Comparison of ENCODE assay signal across 19 cellular contexts in genomic region chrX:152896450-152896849, GRCh38. TPM values are rescaled to one million over a fixed set of nuclear protein-coding genes. Genes with fewer than 3 reads are reported as not detected.
A peak's percentile ranks its signal among the peaks of the same experiment; 100 is the strongest.
DNase-seq lines count a peak whose midpoint lies in the region; ATAC-seq, FAIRE-seq and TF ChIP-seq lines count a peak whose summit lies in the region.
"Had no signal": no experiment of that assay in that cellular context is flagged by ENCODE, and none has a peak within 500 bp of the region (broad histone marks: within the 10 kb centered on the region; RNA-seq: fewer than 3 reads in every experiment).

No MANE protein-coding gene starts in this region.

- H2BK20ac ChIP-seq in H9 (ENCODE audit: low read depth, low read length, poor library complexity, severe bottlenecking) = no peak overlapping the region

- H3K79me1 ChIP-seq in H9 (ENCODE audit: insufficient read depth, low read depth, low read length, poor library complexity, severe bottlenecking) = no peaks in the 10 kb centered on the region

- H2BK5ac ChIP-seq in H9 (ENCODE audit: insufficient read length, low read length) = no peak overlapping the region

- no peak overlapping the region for H3T11ph ChIP-seq in H9 (ENCODE audit: low read length)

- peaks cover 7% of the 10 kb centered on the region for H3K27me3 Mint-ChIP-seq in activated naive CD8-positive, alpha-beta T cell
- peaks cover 14% of the 10 kb centered on the region for H3K27me3 Mint-ChIP-seq in activated naive CD8-positive, alpha-beta T cell treated with anti-CD3 and anti-CD28 coated beads, Interleukin-2, amount 50 U/mL, for 24 hours
- H3K27me3 Mint-ChIP-seq in H9 (ENCODE audit: low read depth) = peaks cover 25% of the 10 kb centered on the region

- H2BK15ac ChIP-seq in H9 (ENCODE audit: low read depth, low read length) = no peak overlapping the region

- H3K4ac ChIP-seq in H9 (ENCODE audit: low read depth, low read length) = no peak overlapping the region

- ATAC-seq in activated naive CD8-positive, alpha-beta T cell treated with anti-CD3 and anti-CD28 coated beads, Interleukin-2, amount 50 U/mL, for 24 hours = no peak
- ATAC-seq in GM21423 (IDR thresholded peaks at IDR 0.05; ENCODE audit: unreplicated experiment) = no peak
- ATAC-seq: activated T-helper 17 cell treated with anti-CD3 and anti-CD28 coated beads, Interleukin-2, amount 50 U/mL, for 72 hours; GM12878; psoas muscle had no signal

- H3K23ac ChIP-seq in H9 (ENCODE audit: insufficient read length, low read depth, low read length) = no peak overlapping the region

- no peaks in the 10 kb centered on the region for H3K27me3 ChIP-seq in SJSA1 (replicated peaks)
- H3K27me3 ChIP-seq in suprapubic skin = no peaks in the 10 kb centered on the region
- H3K27me3 ChIP-seq in H9 (ENCODE audit: insufficient read depth, low read length) = no peaks in the 10 kb centered on the region
- H3K27me3 ChIP-seq: upper lobe of right lung had no signal

- H3K9me3 ChIP-seq in SJSA1 (replicated peaks) (no peaks in the 10 kb centered on the region), suprapubic skin (no peaks in the 10 kb centered on the region), H9 (ENCODE audit: control insufficient read depth, low read depth, low read length) (peaks cover 36% of the 10 kb centered on the region)
- H3K9me3 ChIP-seq: breast epithelium, psoas muscle, upper lobe of right lung had no signal

- no peak overlapping the region for H2AK5ac ChIP-seq in H9 (ENCODE audit: insufficient read length, low read length)

- no peak overlapping the region for H4K5ac ChIP-seq in H9 (ENCODE audit: insufficient read length, low read depth, low read length)

- whole genome bisulfite sequencing in suprapubic skin = 63% methylated on average over 8 of the region's 8 CpGs
- WGBS in H9 (ENCODE audit: extremely low coverage, insufficient read length, low lambda C conversion rate) = no CpG with 5 or more reads among the region's 8 CpGs

- H3K36me3 Mint-ChIP-seq in activated naive CD8-positive, alpha-beta T cell = no peaks in the 10 kb centered on the region
- no peaks in the 10 kb centered on the region for H3K36me3 Mint-ChIP-seq in activated naive CD8-positive, alpha-beta T cell treated with anti-CD3 and anti-CD28 coated beads, Interleukin-2, amount 50 U/mL, for 24 hours (ENCODE audit: low read depth)
- H3K36me3 Mint-ChIP-seq in H9 (ENCODE audit: insufficient read depth in 1 of 3, low read depth in 3 of 3) = peaks cover 0 to 12% (median 5%) of the 10 kb centered on the region in 3 experiments; a peak in 5 of 7 replicates

- no peak for TF ChIP-seq POLR2A in suprapubic skin (IDR thresholded peaks at IDR 0.05)

- no peak overlapping the region for H3K27ac Mint-ChIP-seq in activated naive CD8-positive, alpha-beta T cell
- no peak overlapping the region for H3K27ac Mint-ChIP-seq in activated naive CD8-positive, alpha-beta T cell treated with anti-CD3 and anti-CD28 coated beads, Interleukin-2, amount 50 U/mL, for 24 hours
- no peak overlapping the region for H3K27ac Mint-ChIP-seq in H9
- H3K27ac Mint-ChIP-seq: activated CD4-positive, alpha-beta memory T cell treated with anti-CD3 and anti-CD28 coated beads, Interleukin-2, amount 10 ng/mL, durations not matched to agents 7 days and 5 days; activated T-helper 17 cell treated with anti-CD3 and anti-CD28 coated beads, Interleukin-2, amount 50 U/mL, for 72 hours had no signal

- H3K9ac ChIP-seq in H9 (ENCODE audit: extremely low read depth, insufficient read length, low read length) = no peak overlapping the region

- no peak overlapping the region for H4K8ac ChIP-seq in H9 (replicated peaks; ENCODE audit: insufficient read length, low read depth, low read length)

- H3K18ac ChIP-seq in H9 (ENCODE audit: insufficient read length, low read depth, low read length) = no peak overlapping the region

- no peaks in the 10 kb centered on the region for H4K20me1 ChIP-seq in H9 (ENCODE audit: control insufficient read depth, insufficient read depth, insufficient read length)

- no peak overlapping the region for H2BK120ac ChIP-seq in H9 (ENCODE audit: low read depth, low read length, poor library complexity, severe bottlenecking)

- peaks cover 1% of the 10 kb centered on the region for H3K4me1 Mint-ChIP-seq in activated naive CD8-positive, alpha-beta T cell (ENCODE audit: low read depth)
- no peaks in the 10 kb centered on the region for H3K4me1 Mint-ChIP-seq in activated naive CD8-positive, alpha-beta T cell treated with anti-CD3 and anti-CD28 coated beads, Interleukin-2, amount 50 U/mL, for 24 hours
- H3K4me1 Mint-ChIP-seq in H9 = peaks cover 29 to 45% of the 10 kb centered on the region in 2 experiments
- H3K4me1 Mint-ChIP-seq: activated CD4-positive, alpha-beta memory T cell treated with anti-CD3 and anti-CD28 coated beads, Interleukin-2, amount 10 ng/mL, durations not matched to agents 7 days and 5 days; activated T-helper 17 cell treated with anti-CD3 and anti-CD28 coated beads, Interleukin-2, amount 50 U/mL, for 72 hours had no signal

- H3K4me2 ChIP-seq in H9 (ENCODE audit: insufficient read depth, insufficient read length, low read length) = no peak overlapping the region

- peak overlapping the region; percentile 69 for H3K27ac ChIP-seq in SJSA1
- peak overlapping the region; percentile 48 for H3K27ac ChIP-seq in suprapubic skin
- H3K27ac ChIP-seq in H9 (ENCODE audit: insufficient read length, low read depth, low read length) = no peak overlapping the region
- H3K27ac ChIP-seq: psoas muscle, upper lobe of right lung had no signal

- peak overlapping the region; percentile 66 for H3K4me3 Mint-ChIP-seq in activated naive CD8-positive, alpha-beta T cell
- H3K4me3 Mint-ChIP-seq in activated naive CD8-positive, alpha-beta T cell treated with anti-CD3 and anti-CD28 coated beads, Interleukin-2, amount 50 U/mL, for 24 hours = no peak overlapping the region
- peak overlapping the region in 1 of 2 experiments; percentile 36; a peak in 2 of 5 replicates for H3K4me3 Mint-ChIP-seq in H9
- H3K4me3 Mint-ChIP-seq: activated CD4-positive, alpha-beta memory T cell treated with anti-CD3 and anti-CD28 coated beads, Interleukin-2, amount 10 ng/mL, durations not matched to agents 7 days and 5 days; activated T-helper 17 cell treated with anti-CD3 and anti-CD28 coated beads, Interleukin-2, amount 50 U/mL, for 72 hours had no signal

- H3K4me3 ChIP-seq in SJSA1 = no peak overlapping the region
- no peak overlapping the region for H3K4me3 ChIP-seq in fibroblast of the aortic adventitia (ENCODE audit: low read depth, low read length)
- no peak overlapping the region for H3K4me3 ChIP-seq in suprapubic skin
- H3K4me3 ChIP-seq: breast epithelium, GM12878, psoas muscle, upper lobe of right lung had no signal

- H2BK12ac ChIP-seq in H9 (ENCODE audit: insufficient read length, low read depth, low read length) = no peak overlapping the region

- no peak for FAIRE-seq in D721Med (lab: Jason Lieb, UNC)
- FAIRE-seq: A204.1, GM12878 had no signal

- peaks cover 9% of the 10 kb centered on the region for H3K23me2 ChIP-seq in H9 (ENCODE audit: insufficient read length, low read depth, low read length, poor library complexity, severe bottlenecking)

- H3K36me3 ChIP-seq in SJSA1 (no peaks in the 10 kb centered on the region), suprapubic skin (no peaks in the 10 kb centered on the region)
- H3K36me3 ChIP-seq: breast epithelium, upper lobe of right lung had no signal

- H3K79me2 ChIP-seq in H9 (ENCODE audit: insufficient read depth, low read length) = no peaks in the 10 kb centered on the region

- no peak for TF ChIP-seq CTCF in fibroblast of the aortic adventitia (IDR thresholded peaks at IDR 0.05; ENCODE audit: insufficient read depth, low read length)
- TF ChIP-seq CTCF in suprapubic skin (IDR thresholded peaks at IDR 0.05) = no peak
- no peak for TF ChIP-seq CTCF in H9 (conservative IDR thresholded peaks at IDR 0.05)
- no peak for TF ChIP-seq CTCF in D721Med (IDR thresholded peaks at IDR 0.05; ENCODE audit: insufficient read depth, missing control alignments)

- TF ChIP-seq EP300 in suprapubic skin (IDR thresholded peaks at IDR 0.05) = no peak

- no peak for DNase-seq in activated naive CD8-positive, alpha-beta T cell treated with anti-CD3 and anti-CD28 coated beads, Interleukin-2, amount 50 U/mL, for 24 hours
- peak; percentile 64 to 69 for DNase-seq in SJSA1 (ENCODE audit: low read depth in 1 of 2, low spot score in 2 of 2)
- peak; percentile 22 for DNase-seq in fibroblast of the aortic adventitia (ENCODE audit: low read depth)
- DNase-seq in suprapubic skin (ENCODE audit: low spot score in 2 of 2) = no peak
- DNase-seq in H9 = no peak
- no peak for DNase-seq in D721Med (ENCODE audit: insufficient read length, low spot score)
- DNase-seq: activated CD4-positive, alpha-beta memory T cell treated with anti-CD3 and anti-CD28 coated beads, Interleukin-2, amount 10 ng/mL, durations not matched to agents 7 days and 5 days; GOT3; NCI-H1092 treated with DMSO at 0.1 percent for 48 hours; NCI-H345; psoas muscle; T-helper 9 cell; upper lobe of right lung had no signal

- no peak overlapping the region for H4K91ac ChIP-seq in H9 (ENCODE audit: insufficient read length, low read depth, low read length)

- H2AFZ ChIP-seq in H9 (ENCODE audit: low read length) = no peak overlapping the region

- no peak overlapping the region for H3K14ac ChIP-seq in H9 (ENCODE audit: insufficient read depth, low read length)

- no peaks in the 10 kb centered on the region for H3K9me3 Mint-ChIP-seq in activated naive CD8-positive, alpha-beta T cell (ENCODE audit: low read depth)
- H3K9me3 Mint-ChIP-seq in activated naive CD8-positive, alpha-beta T cell treated with anti-CD3 and anti-CD28 coated beads, Interleukin-2, amount 50 U/mL, for 24 hours = no peaks in the 10 kb centered on the region
- H3K9me3 Mint-ChIP-seq in H9 = peaks cover 71 to 78% of the 10 kb centered on the region in 2 experiments
- H3K9me3 Mint-ChIP-seq: activated CD4-positive, alpha-beta memory T cell treated with anti-CD3 and anti-CD28 coated beads, Interleukin-2, amount 10 ng/mL, durations not matched to agents 7 days and 5 days; activated T-helper 17 cell treated with anti-CD3 and anti-CD28 coated beads, Interleukin-2, amount 50 U/mL, for 72 hours had no signal

- peaks cover 32% of the 10 kb centered on the region for H3K4me1 ChIP-seq in SJSA1 (replicated peaks)
- peaks cover 19% of the 10 kb centered on the region for H3K4me1 ChIP-seq in suprapubic skin
- no peaks in the 10 kb centered on the region; the same call in 1 of the 2 replicates for H3K4me1 ChIP-seq in H9 (ENCODE audit: insufficient read depth, low read length)
- H3K4me1 ChIP-seq: breast epithelium, psoas muscle, upper lobe of right lung had no signal

- H3K56ac ChIP-seq in H9 (ENCODE audit: insufficient read length, low read depth, low read length) = no peak overlapping the region

RNA-seq across cellular contexts. Expression of gene ZNF185, which starts 1.4 kb away (rescaled TPM):
- 9.8 and 10.1 TPM in 2 replicates for total RNA-seq in SJSA1 (2014; rRNA removed; shearing (Covaris generic))
- total RNA-seq in fibroblast of the aortic adventitia (ENCODE audit: low replicate concordance) (1.1 and 4.7 TPM in 2 replicates), suprapubic skin (10 to 100 TPM; 50.1 to 81.3 (median 66.1) TPM), H9 (2021) (10.2 and 11.3 TPM in 2 replicates)

Comparison
In these comparisons a context has a peak if more than half of its experiments do, and no peak if none do; other contexts are left out.
1. DNase-seq: peak in SJSA1 (2 of 2) and fibroblast of the aortic adventitia (single experiment); none in activated naive CD8-positive, alpha-beta T cell treated with anti-CD3 and anti-CD28 coated beads, Interleukin-2, amount 50 U/mL, for 24 hours (single experiment), suprapubic skin (0 of 2), H9 (single experiment) and D721Med (single experiment).